24 cellular contexts compared by ENCODE assay signal in genomic region chr1:155389831-155390230, GRCh38.
DNase-seq lines count a peak whose midpoint lies in the region; ATAC-seq and TF ChIP-seq lines count a peak whose summit lies in the region.
"Had no signal": no experiment of that assay in that cellular context is flagged by ENCODE, and none has a peak within 500 bp of the region (broad histone marks: within the 10 kb centered on the region; RNA-seq: fewer than 3 reads in every experiment).

No MANE protein-coding gene starts in this region.

- no peaks in the 10 kb centered on the region for H3K27me3 ChIP-seq in foreskin keratinocyte
- H3K27me3 ChIP-seq: esophagus squamous epithelium, heart right ventricle, upper lobe of right lung had no signal

- H3K9me2 ChIP-seq in OCI-LY7 (ENCODE audit: insufficient read depth, low read length) = no peaks in the 10 kb centered on the region

- peaks cover 9% of the 10 kb centered on the region; the same call in 1 of the 2 replicates for H3K9me3 ChIP-seq in OCI-LY7 (ENCODE audit: low read length)
- H3K9me3 ChIP-seq: esophagus squamous epithelium, mucosa of descending colon, prostate gland, upper lobe of right lung had no signal

- in situ Hi-C loops in GM13976 (cut with MboI; ENCODE audit: low sequenced_read_pairs, unreplicated experiment) = no loop called here

- CTCF ChIA-PET in OCI-LY7 (lab: Charles Lee; ENCODE audit: unreplicated experiment) = no interaction called here

- POLR2A ChIA-PET in OCI-LY7 (lab: Charles Lee) = interaction anchor here (0.6 to 0.7 kb wide), 2 partner anchors 10 to 31 kb away, joined by 3 to 5 read pairs; no protein-coding TSS in a partner anchor

- TF ChIP-seq CTCF in choroid plexus epithelial cell (conservative IDR thresholded peaks at IDR 0.05; ENCODE audit: low read depth, low read length) = no peak
- no peak for TF ChIP-seq CTCF in foreskin keratinocyte (conservative IDR thresholded peaks at IDR 0.05)
- no peak for TF ChIP-seq CTCF in GM13976 (IDR thresholded peaks at IDR 0.05; ENCODE audit: borderline replicate concordance, control extremely low read depth, extremely low read depth, insufficient read depth, missing control alignments)
- TF ChIP-seq CTCF in OCI-LY7 (conservative IDR thresholded peaks at IDR 0.05; ENCODE audit: low read length) = no peak

- peaks cover 93% of the 10 kb centered on the region for H3K36me3 ChIP-seq in OCI-LY7 (ENCODE audit: insufficient read depth, low read length)
- H3K36me3 ChIP-seq: prostate gland had no signal

- no peak overlapping the region for H3K4me2 ChIP-seq in OCI-LY7 (ENCODE audit: low read length)

- intact Hi-C loops in OCI-LY7 (cut with micrococcal nuclease; ENCODE audit: unreplicated experiment) = no loop called here

- DNase-seq in AG08396 (ENCODE audit: low spot score) (peak; percentile 24), HCEC 1CT (peak; percentile 77), choroid plexus epithelial cell (ENCODE audit: low read depth) (peak; percentile 33), foreskin keratinocyte (peak; percentile 14 to 53), GM13976 (ENCODE audit: low spot score) (no peak), OCI-LY7 (ENCODE audit: low spot score) (no peak), epidermal melanocyte (ENCODE audit: insufficient read length, low spot score) (no peak)
- DNase-seq: ACHN; activated CD8-positive, alpha-beta T cell treated with anti-CD3 and anti-CD28 coated beads for 36 hours; activated T-cell treated with anti-CD3 and anti-CD28 coated beads for 4 hours; central memory CD4-positive, alpha-beta T cell; DMS 273 treated with DMSO at 0.1 percent for 48 hours; esophagus squamous epithelium; GF-D8; heart right ventricle; KBM-7; mucosa of descending colon; NCI-H146; NCI-H524 treated with DMSO at 0.1 percent for 48 hours; T-helper 9 cell; upper lobe of right lung had no signal

- H3K4me3 ChIP-seq in choroid plexus epithelial cell (ENCODE audit: low read depth, low read length) = no peak overlapping the region
- H3K4me3 ChIP-seq in OCI-LY7 (ENCODE audit: low read depth, low read length, poor library complexity, severe bottlenecking) = no peak overlapping the region
- H3K4me3 ChIP-seq: esophagus squamous epithelium, heart right ventricle, mucosa of descending colon, prostate gland, upper lobe of right lung had no signal

- H4K20me1 ChIP-seq in OCI-LY7 (ENCODE audit: insufficient read depth, low read length) = no peaks in the 10 kb centered on the region

- no peak overlapping the region for H3K27ac ChIP-seq in foreskin keratinocyte
- no peak overlapping the region for H3K27ac ChIP-seq in OCI-LY7 (ENCODE audit: low read depth, low read length, poor library complexity, severe bottlenecking)
- H3K27ac ChIP-seq: esophagus squamous epithelium, heart right ventricle, prostate gland, upper lobe of right lung had no signal

- no peaks in the 10 kb centered on the region for H3K79me2 ChIP-seq in OCI-LY7 (ENCODE audit: insufficient read depth, low read depth, low read length)

- no TSS peak for BruUV-seq in OCI-LY7 (replicated peaks; lab: Mats Ljungman, UMichigan)

- no peak overlapping the region for H2AFZ ChIP-seq in OCI-LY7 (ENCODE audit: low read length)

- ATAC-seq in foreskin keratinocyte (no peak), GM21723 (IDR thresholded peaks at IDR 0.05; ENCODE audit: unreplicated experiment) (no peak)
- ATAC-seq: activated CD8-positive, alpha-beta T cell treated with anti-CD3 and anti-CD28 coated beads for 36 hours; heart right ventricle; mucosa of descending colon; SK-N-SH treated with all-trans-retinoic acid at 6 μM for 48 hours; upper lobe of right lung had no signal

- H3K4me1 ChIP-seq in foreskin keratinocyte (peaks cover 6% of the 10 kb centered on the region), OCI-LY7 (ENCODE audit: insufficient read depth, low read length, poor library complexity, severe bottlenecking) (no peaks in the 10 kb centered on the region)
- H3K4me1 ChIP-seq: heart right ventricle, prostate gland, upper lobe of right lung had no signal

Comparison
In these comparisons a context has a peak if more than half of its experiments do, and no peak if none do; other contexts are left out.
1. DNase-seq: peak in AG08396 (single experiment), HCEC 1CT (single experiment), choroid plexus epithelial cell (single experiment) and foreskin keratinocyte (2 of 2); none in GM13976 (single experiment), OCI-LY7 (single experiment) and epidermal melanocyte (single experiment).